Comparison of ENCODE assay signal across 1 cellular context in genomic region chr14:105168093-105168420, GRCh38.
TF ChIP-seq lines count a peak whose summit lies in the region.

No MANE protein-coding gene starts in this region.

TF ChIP-seq in GM12878, 131 proteins besides CTCF, POLR2A, EP300 and RAD21:
- TF ChIP-seq SPI1 (IDR thresholded peaks at IDR 0.05; ENCODE audit: borderline replicate concordance, insufficient read depth, low read depth, low read length), result no peak
- no peak for TF ChIP-seq BMI1 (IDR thresholded peaks at IDR 0.05; ENCODE audit: borderline replicate concordance)
- TF ChIP-seq BCL3 (IDR thresholded peaks at IDR 0.05; ENCODE audit: borderline replicate concordance, insufficient read depth, low read depth, low read length, poor library complexity, severe bottlenecking), result no peak
- no peak for TF ChIP-seq TARDBP (IDR thresholded peaks at IDR 0.05; ENCODE audit: borderline replicate concordance)
- no peak for TF ChIP-seq GATAD2B (conservative IDR thresholded peaks at IDR 0.05; ENCODE audit: low read depth)
- TF ChIP-seq DPF2 (IDR thresholded peaks at IDR 0.05), result no peak
- no peak for TF ChIP-seq ZBTB40 (IDR thresholded peaks at IDR 0.05; ENCODE audit: borderline replicate concordance)
- TF ChIP-seq EED (IDR thresholded peaks at IDR 0.05; ENCODE audit: low read depth), result no peak
- TF ChIP-seq SUZ12 (IDR thresholded peaks at IDR 0.05; ENCODE audit: unreplicated experiment), result no peak
- TF ChIP-seq SUPT20H (IDR thresholded peaks at IDR 0.05; ENCODE audit: borderline replicate concordance, control insufficient read depth, low read depth, low read length), result no peak
- no peak for TF ChIP-seq KAT2A (conservative IDR thresholded peaks at IDR 0.05; ENCODE audit: control insufficient read depth, low read depth, low read length)
- no peak for TF ChIP-seq ATF2 (IDR thresholded peaks at IDR 0.05; ENCODE audit: low read length)
- TF ChIP-seq USF2 (IDR thresholded peaks at IDR 0.05; ENCODE audit: borderline replicate concordance, low read depth, low read length), result no peak
